8 cellular contexts compared by ENCODE assay signal in genomic region chr6:30828027-30828962, GRCh38. TPM values are rescaled to one million over a fixed set of nuclear protein-coding genes. Genes with fewer than 3 reads are reported as not detected.
A peak's percentile ranks its signal among the peaks of the same experiment; 100 is the strongest.
DNase-seq lines count a peak whose midpoint lies in the region; ATAC-seq, FAIRE-seq and TF ChIP-seq lines count a peak whose summit lies in the region.

No MANE protein-coding gene starts in this region.

- H3K4me3 ChIP-seq in astrocyte (ENCODE audit: insufficient read depth, low read depth, low read length): no peak overlapping the region
- H3K4me3 ChIP-seq in right cardiac atrium (ENCODE audit: low read length): no peak overlapping the region

- peak overlapping the region; percentile 52 for H3K4me2 ChIP-seq in astrocyte (ENCODE audit: low read length)

- no peaks in the 10 kb centered on the region for H3K9me3 ChIP-seq in astrocyte (ENCODE audit: insufficient read depth, low read depth, low read length)
- H3K9me3 ChIP-seq in right cardiac atrium (ENCODE audit: control insufficient read depth, low read length): no peaks in the 10 kb centered on the region

- peak overlapping the region; percentile 86 for H3K27ac Mint-ChIP-seq in astrocyte (ENCODE audit: unreplicated experiment)

- no peaks in the 10 kb centered on the region for H3K36me3 ChIP-seq in astrocyte (ENCODE audit: insufficient read depth, low read length)

- peaks cover 29% of the 10 kb centered on the region for H3K4me1 Mint-ChIP-seq in astrocyte (ENCODE audit: low read depth, unreplicated experiment)

- 33% methylated on average over 12 of the region's 12 CpGs for WGBS in right cardiac atrium

- H3K27me3 ChIP-seq in astrocyte (ENCODE audit: insufficient read depth, low read length): peaks cover 2% of the 10 kb centered on the region
- H3K27me3 ChIP-seq in right cardiac atrium (ENCODE audit: control insufficient read depth, insufficient read depth): no peaks in the 10 kb centered on the region

- H2AFZ ChIP-seq in astrocyte (ENCODE audit: low read depth, low read length): peak overlapping the region; percentile 68

- no peaks in the 10 kb centered on the region for H3K27me3 Mint-ChIP-seq in astrocyte (ENCODE audit: low read depth, unreplicated experiment)

- no peaks in the 10 kb centered on the region for H3K79me2 ChIP-seq in astrocyte (ENCODE audit: insufficient read depth, low read length)

- H3K9me3 Mint-ChIP-seq in astrocyte (ENCODE audit: unreplicated experiment): no peaks in the 10 kb centered on the region

- TF ChIP-seq CTCF in astrocyte (IDR thresholded peaks at IDR 0.05; ENCODE audit: insufficient read depth, low read depth, low read length): peak; percentile 99

- peaks cover 14% of the 10 kb centered on the region for H3K4me1 ChIP-seq in astrocyte (ENCODE audit: insufficient read depth, low read length)
- H3K4me1 ChIP-seq in right cardiac atrium (ENCODE audit: control insufficient read depth, insufficient read depth, low read length): no peaks in the 10 kb centered on the region

- H3K27ac ChIP-seq in astrocyte (ENCODE audit: low read depth, low read length) (peak overlapping the region; percentile 38), right cardiac atrium (ENCODE audit: low read length) (peak overlapping the region; percentile 72)

- DNase-seq in GF-D8 (lab: John Stamatoyannopoulos, UW): peak; percentile 8
- peak; percentile 9 for DNase-seq in NCI-H1092 treated with DMSO at 0.1 percent for 48 hours (lab: John Stamatoyannopoulos, UW)
- DNase-seq in T-helper 9 cell: peak; percentile 73
- peak; percentile 79 for DNase-seq in astrocyte (ENCODE audit: low read depth)
- DNase-seq in right cardiac atrium: peak; percentile 86 to 96 (median 94)
- peak; percentile 50 for DNase-seq in pulmonary artery endothelial cell (ENCODE audit: low read depth, low spot score)
- DNase-seq in ureter (ENCODE audit: low spot score): peak; percentile 94

- peak; percentile 92 to 95 for ATAC-seq in right cardiac atrium
- ATAC-seq in GM21737 (IDR thresholded peaks at IDR 0.05; ENCODE audit: unreplicated experiment): no peak

- H3K36me3 Mint-ChIP-seq in astrocyte (ENCODE audit: low read depth, unreplicated experiment): no peaks in the 10 kb centered on the region

- peak overlapping the region; percentile 65 for H3K9ac ChIP-seq in astrocyte (ENCODE audit: low read length)

- H4K20me1 ChIP-seq in astrocyte (ENCODE audit: insufficient read depth, low read length): no peaks in the 10 kb centered on the region

- FAIRE-seq in astrocyte (lab: Jason Lieb, UNC): peak; percentile 87

- intact Hi-C loops in right cardiac atrium (cut with DNase I): loop anchor here (2.0 to 5.0 kb wide), 5 partner anchors 49 to 249 kb away; no protein-coding TSS in a partner anchor

- H3K4me3 Mint-ChIP-seq in astrocyte (ENCODE audit: unreplicated experiment): no peak overlapping the region

RNA-seq across cellular contexts. Expression of gene DDR1, which starts 56.0 kb away (rescaled TPM):
- total RNA-seq in astrocyte: 144 and 156 TPM in 2 replicates
- total RNA-seq in right cardiac atrium: 100 to 1,000 TPM in 2 of 4 donors, 10 to 100 TPM in 2; 96.2 to 120 (median 100) TPM
- polyA plus RNA-seq in right cardiac atrium: 46.9 TPM
- total RNA-seq in pulmonary artery endothelial cell: 5.9 and 7.4 TPM in 2 replicates
- 234 TPM for total RNA-seq in ureter

Comparison
In these comparisons a context has a peak if more than half of its experiments do, and no peak if none do; other contexts are left out.
1. DNase-seq: peak in every context shown above with its lines; median percentile 94 in right cardiac atrium; 94 in ureter; 79 in astrocyte; 73 in T-helper 9 cell; 50 in pulmonary artery endothelial cell; 9 in NCI-H1092 treated with DMSO at 0.1 percent for 48 hours; 8 in GF-D8.
2. RNA of gene DDR1, which starts 56.0 kb away (total RNA-seq): 234 TPM in ureter (single experiment), 144 to 156 TPM in astrocyte and 96.2 to 120 TPM in right cardiac atrium; 5.9 to 7.4 TPM in pulmonary artery endothelial cell; every median in the first group is over 10 times any median in the second.